Comparison of ENCODE assay signal across 9 cellular contexts in genomic region chr15:88624156-88624970, GRCh38. TPM values are rescaled to one million over a fixed set of nuclear protein-coding genes. Genes with fewer than 3 reads are reported as not detected.
DNase-seq lines count a peak whose midpoint lies in the region; ATAC-seq, FAIRE-seq and TF ChIP-seq lines count a peak whose summit lies in the region.
"Had no signal": no experiment of that assay in that cellular context is flagged by ENCODE, and none has a peak within 500 bp of the region (broad histone marks: within the 10 kb centered on the region; RNA-seq: fewer than 3 reads in every experiment).

No MANE protein-coding gene starts in this region.

- TF ChIP-seq RAD21 in IMR-90 (IDR thresholded peaks at IDR 0.05; ENCODE audit: low read length) = peak; percentile 50

- 0 out of 3 replicates have a peak overlapping the region, but pooled peaks have one; percentile 31 for H2BK15ac ChIP-seq in IMR-90 (ENCODE audit: low read depth, low read length)

- POLR2A ChIA-PET in IMR-90 (lab: Charles Lee; ENCODE audit: unreplicated experiment) = no interaction called here

- peaks cover 78% of the 10 kb centered on the region for H4K20me1 ChIP-seq in IMR-90 (ENCODE audit: insufficient read depth, low read length)

- H3K27me3 ChIP-seq in IMR-90 (ENCODE audit: control insufficient read depth, insufficient read depth, low read length) = no peaks in the 10 kb centered on the region

- peaks cover 35% of the 10 kb centered on the region for H3K36me3 ChIP-seq in IMR-90 (ENCODE audit: control insufficient read depth, insufficient read depth, low read length)

- H3K27ac ChIP-seq in IMR-90 (ENCODE audit: insufficient read depth, low read length) = peak overlapping the region; percentile 75
- H3K27ac ChIP-seq in skin epidermis = peak overlapping the region in 20 of 21 experiments; percentile 34 to 99 (median 94)
- H3K27ac ChIP-seq: parathyroid adenoma had no signal

- ATAC-seq in IMR-90 (ENCODE audit: low read depth) = no peak
- ATAC-seq in left ventricle myocardium superior = peak; percentile 22

- H3K4ac ChIP-seq in IMR-90 (ENCODE audit: low read depth, low read length) = peak overlapping the region; percentile 48; the same call in 1 of the 2 replicates

- no peaks in the 10 kb centered on the region for H3K9me3 ChIP-seq in IMR-90 (ENCODE audit: control insufficient read depth, insufficient read depth, low read length)

- no peak overlapping the region for H2AK9ac ChIP-seq in IMR-90 (replicated peaks; ENCODE audit: low read depth, low read length, poor library complexity)

- dilution Hi-C loops in IMR-90 (cut with HindIII; ENCODE audit: low sequenced_read_pairs, unreplicated experiment) = no loop called here

- peak overlapping the region; percentile 37 for H2BK5ac ChIP-seq in IMR-90 (ENCODE audit: low read depth, low read length, poor library complexity, severe bottlenecking)

- H2BK20ac ChIP-seq in IMR-90 (ENCODE audit: low read depth, low read length) = no peak overlapping the region; the same call in 1 of the 2 replicates

- peak; percentile 4 for FAIRE-seq in GM19239 (lab: Jason Lieb, UNC)

- intact Hi-C loops in IMR-90 (cut with micrococcal nuclease) (no loop called here), left ventricle myocardium superior (cut with micrococcal nuclease) (no loop called here)

- H3K9ac ChIP-seq in IMR-90 (ENCODE audit: low read depth, low read length) = 0 out of 2 replicates have a peak overlapping the region, but pooled peaks have one; percentile 13
- H3K9ac ChIP-seq: parathyroid adenoma had no signal

- H3K79me1 ChIP-seq in IMR-90 (ENCODE audit: low read depth in 1 of 2, low read length in 2 of 2) = peaks cover 10 to 57% of the 10 kb centered on the region in 2 experiments

- H4K5ac ChIP-seq in IMR-90 (ENCODE audit: low read depth, low read length) = no peak overlapping the region

- peak overlapping the region; percentile 63; the same call in 1 of the 2 replicates for H2AK5ac ChIP-seq in IMR-90 (ENCODE audit: low read depth, low read length)

- H4K91ac ChIP-seq in IMR-90 (ENCODE audit: insufficient read depth, low read depth, low read length) = peak overlapping the region; percentile 6; the same call in 1 of the 2 replicates

- H3K4me3 ChIP-seq in IMR-90 (ENCODE audit: insufficient read depth, low read depth, low read length) (no peak overlapping the region), skin epidermis (no peak overlapping the region)

- no peak overlapping the region for H3K18ac ChIP-seq in IMR-90 (ENCODE audit: low read depth, low read length)

- TF ChIP-seq POLR2A in IMR-90 (IDR thresholded peaks at IDR 0.05; ENCODE audit: low read depth, low read length) = no peak

- BruUV-seq in IMR-90 (replicated peaks; lab: Mats Ljungman, UMichigan) = no TSS peak

- DNase-seq in Ammon's horn (ENCODE audit: low spot score) (peak; percentile 57), GM19239 (ENCODE audit: insufficient read length, low spot score) (peak; percentile 36), IMR-90 (peak; percentile 61), left ventricle myocardium superior (no peak), NCI-H446 (lab: John Stamatoyannopoulos, UW) (no peak), cerebellar nuclear complex (lab: John Stamatoyannopoulos, UW) (no peak)
- peak; percentile 41 for DNase-seq in activated naive CD4-positive, alpha-beta T cell treated with anti-CD3 and anti-CD28 coated beads, Interleukin-2, amount 50 U/mL, for 16 hours

- peaks cover 27% of the 10 kb centered on the region for H3K4me1 ChIP-seq in IMR-90 (ENCODE audit: control insufficient read depth, insufficient read depth, low read length)

- H3K56ac ChIP-seq in IMR-90 (ENCODE audit: extremely low read depth, insufficient read depth, low read length) = no peak overlapping the region; the same call in 1 of the 2 replicates

- no peak overlapping the region for H4K8ac ChIP-seq in IMR-90 (ENCODE audit: low read depth in 2 of 2, low read length in 2 of 2)

- 85% methylated on average over 5 of the region's 19 CpGs; no CpG with 5 or more reads in 1 of the 2 experiments for WGBS in IMR-90 (ENCODE audit: extremely low coverage in 2 of 2, insufficient read length in 1 of 2), 2 experiments

- H3K23ac ChIP-seq in IMR-90 (ENCODE audit: low read depth, low read length) = peak overlapping the region; percentile 65; the same call in 1 of the 2 replicates

- H3K14ac ChIP-seq in IMR-90 (replicated peaks; ENCODE audit: low read depth, low read length) = peak overlapping the region; percentile 23; the same call in 1 of the 2 replicates

- CTCF ChIA-PET in IMR-90 (lab: Yijun Ruan, JAX) = interaction anchor here (0.8 to 1.3 kb wide), 2 partner anchors 21 to 200 kb away, joined by 3 to 4 read pairs; no protein-coding TSS in a partner anchor

- TF ChIP-seq CTCF in IMR-90 (conservative IDR thresholded peaks at IDR 0.05; ENCODE audit: low read depth, low read length) = peak; percentile 50

- H2BK120ac ChIP-seq in IMR-90 (ENCODE audit: low read depth, low read length) = no peak overlapping the region

- H3K9me1 ChIP-seq in IMR-90 (ENCODE audit: insufficient read depth, low read length) = peaks cover 30% of the 10 kb centered on the region

- peak overlapping the region; percentile 51 for H3K4me2 ChIP-seq in IMR-90 (ENCODE audit: low read depth, low read length)

- no peak overlapping the region for H2AFZ ChIP-seq in IMR-90 (replicated peaks; ENCODE audit: low read length, poor library complexity)
- H2AFZ ChIP-seq: parathyroid adenoma had no signal

- in situ Hi-C loops in IMR-90 (cut with MboI; ENCODE audit: low sequenced_read_pairs) = no loop called here

TF ChIP-seq in IMR-90, 13 proteins besides CTCF, POLR2A, EP300 and RAD21:
- TF ChIP-seq SMC3 (IDR thresholded peaks at IDR 0.05; ENCODE audit: low read depth, low read length) = no peak
- no peak for TF ChIP-seq MXI1 (IDR thresholded peaks at IDR 0.05; ENCODE audit: borderline replicate concordance, low read depth, low read length)
- 0 out of 2 replicates have a peak, but pooled peaks have one; percentile 24 for TF ChIP-seq MAFK (IDR thresholded peaks at IDR 0.05; ENCODE audit: low read depth, low read length)

RNA-seq across cellular contexts. Expression of gene AEN, which starts 3.2 kb away (rescaled TPM):
- 85.5 and 91.4 TPM in 2 replicates for total RNA-seq in IMR-90 (2012; rRNA removed)
- polyA plus RNA-seq in IMR-90 (2012; rRNA removed) = 48.6 and 55.4 TPM in 2 replicates
- 28.8 and 37.7 TPM in 2 replicates for polyA plus RNA-seq in IMR-90 (2012; cell fraction: cytosol; rRNA removed)
- polyA plus RNA-seq in IMR-90 (2012; cell fraction: nucleus; rRNA removed; ENCODE audit: low replicate concordance) = 139 and 157 TPM in 2 replicates
- 9.8 TPM for total RNA-seq in left ventricle myocardium superior

RNA-seq across cellular contexts. Expression of gene ISG20, which starts 14.5 kb away (rescaled TPM):
- total RNA-seq in IMR-90 (2012; rRNA removed) = 0.72 and 1.1 TPM in 2 replicates
- 1.2 and 3.1 TPM in 2 replicates for polyA plus RNA-seq in IMR-90 (2012; rRNA removed)
- 1.7 and 3.0 TPM in 2 replicates for polyA plus RNA-seq in IMR-90 (2012; cell fraction: cytosol; rRNA removed)
- 3.5 and 5.7 TPM in 2 replicates for polyA plus RNA-seq in IMR-90 (2012; cell fraction: nucleus; rRNA removed; ENCODE audit: low replicate concordance)
- total RNA-seq in left ventricle myocardium superior = 3.6 TPM

Comparison
In these comparisons a context has a peak if more than half of its experiments do, and no peak if none do; other contexts are left out.
1. DNase-seq: peak in Ammon's horn (single experiment), GM19239 (single experiment), IMR-90 (single experiment) and activated naive CD4-positive, alpha-beta T cell treated with anti-CD3 and anti-CD28 coated beads, Interleukin-2, amount 50 U/mL, for 16 hours (single experiment); none in left ventricle myocardium superior (single experiment), NCI-H446 (0 of 2) and cerebellar nuclear complex (0 of 2).